8 cellular contexts compared by ENCODE assay signal in the genomic region with DNA sequence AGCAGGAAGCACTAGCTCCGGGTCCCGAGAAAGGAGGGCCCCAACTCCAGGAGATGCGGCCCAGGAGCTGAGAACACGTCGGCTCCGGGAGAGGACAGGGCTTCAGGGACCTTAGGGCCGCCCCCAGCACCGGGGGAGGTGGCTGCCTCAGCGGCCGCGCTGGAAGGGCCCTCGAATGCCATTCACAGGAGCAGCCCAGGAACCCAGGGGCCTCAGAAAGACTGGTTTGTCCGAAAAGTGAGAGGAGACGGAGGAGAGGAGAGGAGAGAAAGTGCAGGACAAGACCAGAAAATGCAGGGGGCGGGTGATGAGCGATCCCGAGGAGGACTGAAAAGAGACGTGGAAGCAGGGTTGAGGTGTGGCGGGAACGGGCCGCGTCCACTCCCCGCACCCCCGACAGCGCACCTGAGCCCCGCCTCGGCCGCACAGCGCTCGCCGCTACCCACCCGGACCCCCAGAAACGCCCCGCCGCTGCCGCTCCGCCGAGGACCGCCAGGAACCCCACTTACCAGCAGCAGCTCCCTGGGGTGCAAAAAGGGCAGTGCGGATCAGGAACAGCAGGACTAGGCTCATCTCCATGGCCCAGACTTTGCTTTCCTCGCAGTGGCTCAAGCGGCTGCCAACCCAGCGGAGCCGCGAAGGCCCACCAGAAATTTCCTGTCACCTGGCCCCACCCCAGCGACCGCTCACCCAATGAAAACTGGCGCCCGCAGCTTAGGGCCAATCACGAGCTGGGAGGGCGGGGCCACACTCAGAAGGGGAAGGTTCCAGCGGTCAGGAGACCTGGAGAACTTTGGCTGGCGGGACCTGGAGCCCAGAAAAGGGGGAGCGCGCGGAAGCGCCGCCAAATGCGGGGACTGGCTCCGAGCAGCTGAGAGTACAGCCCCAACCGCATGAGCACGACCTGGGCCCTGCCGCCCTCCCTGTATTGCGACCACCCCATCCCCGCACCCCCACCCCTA. TPM values are rescaled to one million over a fixed set of nuclear protein-coding genes. Genes with fewer than 3 reads are reported as not detected.
A peak's percentile ranks its signal among the peaks of the same experiment; 100 is the strongest.
DNase-seq lines count a peak whose midpoint lies in the region; ATAC-seq and TF ChIP-seq lines count a peak whose summit lies in the region.

No MANE protein-coding gene starts in this region.

- H4K8ac ChIP-seq in trophoblast cell (ENCODE audit: low read depth, low read length), result peak overlapping the region; percentile 3

- no peaks in the 10 kb centered on the region for H3K36me3 ChIP-seq in HUES6 (ENCODE audit: control insufficient read depth, insufficient read depth, low read length)
- H3K36me3 ChIP-seq in cardiac muscle cell, result no peaks in the 10 kb centered on the region
- no peaks in the 10 kb centered on the region for H3K36me3 ChIP-seq in trophoblast cell (ENCODE audit: control insufficient read depth in 1 of 2, insufficient read depth in 2 of 2, low read length in 2 of 2)
- peaks cover 0 to 15% (median 0%) of the 10 kb centered on the region in 3 donors for H3K36me3 ChIP-seq in tibial nerve

- no peak overlapping the region for H3K23ac ChIP-seq in trophoblast cell (ENCODE audit: low read length)

- H3K9ac ChIP-seq in HUES6 (ENCODE audit: low read length) (no peak overlapping the region), trophoblast cell (ENCODE audit: low read length) (no peak overlapping the region)

- H3K79me1 ChIP-seq in trophoblast cell (ENCODE audit: low read length), result peaks cover 2% of the 10 kb centered on the region

- peak in 1 of 2 donors; percentile 59 for TF ChIP-seq POLR2A in tibial nerve (IDR thresholded peaks at IDR 0.05)

- peak overlapping the region; percentile 94 for H3K4me3 Mint-ChIP-seq in activated naive CD8-positive, alpha-beta T cell treated with anti-CD3 and anti-CD28 coated beads for 36 hours

- no peak overlapping the region for H4K91ac ChIP-seq in trophoblast cell (ENCODE audit: low read depth, low read length)

- H2BK5ac ChIP-seq in trophoblast cell (ENCODE audit: low read depth, low read length, poor library complexity), result no peak overlapping the region

- H3K4me3 ChIP-seq in HUES6 (ENCODE audit: low read depth, low read length), result peak overlapping the region; percentile 66
- H3K4me3 ChIP-seq in cardiac muscle cell, result peak overlapping the region; percentile 28
- H3K4me3 ChIP-seq in trophoblast cell (ENCODE audit: low read depth, low read length), result peak overlapping the region; percentile 64
- H3K4me3 ChIP-seq in tibial nerve, result peak overlapping the region; percentile 68 to 91 (median 75)

- ATAC-seq in GM21367 (IDR thresholded peaks at IDR 0.05; ENCODE audit: unreplicated experiment) (peak; percentile 44), SK-N-SH treated with all-trans-retinoic acid at 6 μM for 48 hours (peak; percentile 81)

- peaks cover 12% of the 10 kb centered on the region; the same call in 1 of the 2 replicates for H3K4me1 ChIP-seq in HUES6 (ENCODE audit: control insufficient read depth, insufficient read depth, low read length)
- H3K4me1 ChIP-seq in cardiac muscle cell (ENCODE audit: low read depth), result no peaks in the 10 kb centered on the region
- peaks cover 12 to 14% of the 10 kb centered on the region in 2 experiments for H3K4me1 ChIP-seq in trophoblast cell (ENCODE audit: control insufficient read depth in 1 of 2, insufficient read depth in 2 of 2, low read length in 2 of 2)
- peaks cover 0 to 37% (median 18%) of the 10 kb centered on the region in 4 donors for H3K4me1 ChIP-seq in tibial nerve

- no peak overlapping the region for H3K18ac ChIP-seq in trophoblast cell (ENCODE audit: low read length)

- no peak overlapping the region for H3K4ac ChIP-seq in trophoblast cell (ENCODE audit: low read depth, low read length)

- peaks cover 29% of the 10 kb centered on the region for H3K4me1 Mint-ChIP-seq in activated naive CD8-positive, alpha-beta T cell treated with anti-CD3 and anti-CD28 coated beads for 36 hours

- H2BK12ac ChIP-seq in trophoblast cell (ENCODE audit: low read length), result no peak overlapping the region

- no peaks in the 10 kb centered on the region for H3K79me2 ChIP-seq in trophoblast cell (ENCODE audit: control insufficient read depth, insufficient read depth, low read length, poor library complexity)

- peak overlapping the region; percentile 50 for H2AFZ ChIP-seq in trophoblast cell (ENCODE audit: insufficient read depth, low read length, poor library complexity)

- no CpG with 5 or more reads among the region's 65 CpGs for WGBS in trophoblast cell (ENCODE audit: extremely low coverage, insufficient coverage, insufficient read length)
- 1% methylated on average over 43 to 52 of the region's 65 CpGs for WGBS in tibial nerve, 2 donors

- TF ChIP-seq EP300 in tibial nerve (IDR thresholded peaks at IDR 0.05), result peak; percentile 43 to 74

- H3K27ac Mint-ChIP-seq in activated naive CD8-positive, alpha-beta T cell treated with anti-CD3 and anti-CD28 coated beads for 36 hours, result peak overlapping the region; percentile 82

- H2AK5ac ChIP-seq in trophoblast cell (ENCODE audit: low read length), result no peak overlapping the region

- no peak for TF ChIP-seq CTCF in cardiac muscle cell (IDR thresholded peaks at IDR 0.05; ENCODE audit: low read depth, low read length)
- peak in 1 of 5 experiments; percentile 28 for TF ChIP-seq CTCF in tibial nerve (IDR thresholded peaks at IDR 0.05)

- H3K36me3 Mint-ChIP-seq in activated naive CD8-positive, alpha-beta T cell treated with anti-CD3 and anti-CD28 coated beads for 36 hours, result no peaks in the 10 kb centered on the region

- H3K9me3 ChIP-seq in HUES6 (ENCODE audit: control insufficient read depth, insufficient read depth, low read depth, low read length) (no peaks in the 10 kb centered on the region), cardiac muscle cell (ENCODE audit: low read depth) (no peaks in the 10 kb centered on the region), trophoblast cell (ENCODE audit: insufficient read depth, low read depth, low read length) (peaks cover 6% of the 10 kb centered on the region), tibial nerve (no peaks in the 10 kb centered on the region)

- H3K14ac ChIP-seq in trophoblast cell (ENCODE audit: low read length), result no peak overlapping the region

- no peak overlapping the region for H2BK120ac ChIP-seq in trophoblast cell (ENCODE audit: insufficient read depth, low read length, poor library complexity)

- no peaks in the 10 kb centered on the region for H3K9me3 Mint-ChIP-seq in activated naive CD8-positive, alpha-beta T cell treated with anti-CD3 and anti-CD28 coated beads for 36 hours

- DNase-seq in DMS 273 (lab: John Stamatoyannopoulos, UW; ENCODE audit: unreplicated experiment), result peak; percentile 97
- DNase-seq in activated naive CD8-positive, alpha-beta T cell treated with anti-CD3 and anti-CD28 coated beads for 36 hours, result peak; percentile 83
- DNase-seq in cardiac muscle cell (ENCODE audit: low read depth in 1 of 2, low spot score in 1 of 2), result peak; percentile 86 to 95
- DNase-seq in trophoblast cell, result peak; percentile 78 to 93
- DNase-seq in tibial nerve (ENCODE audit: low spot score in 2 of 2), result peak; percentile 95

- H4K12ac ChIP-seq in trophoblast cell (ENCODE audit: low read depth, low read length), result no peak overlapping the region

- no peak overlapping the region for H3K27ac ChIP-seq in HUES6 (ENCODE audit: low read depth, low read length)
- H3K27ac ChIP-seq in cardiac muscle cell, result no peak overlapping the region
- H3K27ac ChIP-seq in trophoblast cell (ENCODE audit: low read depth, low read length), result no peak overlapping the region
- peak overlapping the region; percentile 37 to 83 (median 47) for H3K27ac ChIP-seq in tibial nerve

- H3K27me3 ChIP-seq in HUES6 (ENCODE audit: control insufficient read depth, insufficient read depth, low read length), result peaks cover 78% of the 10 kb centered on the region
- H3K27me3 ChIP-seq in cardiac muscle cell, result peaks cover 69% of the 10 kb centered on the region
- peaks cover 16% of the 10 kb centered on the region for H3K27me3 ChIP-seq in trophoblast cell (ENCODE audit: insufficient read depth, low read length)
- H3K27me3 ChIP-seq in tibial nerve, result no peaks in the 10 kb centered on the region

- peak overlapping the region; percentile 68 for H3K4me2 ChIP-seq in trophoblast cell (ENCODE audit: low read length)

- H3K27me3 Mint-ChIP-seq in activated naive CD8-positive, alpha-beta T cell treated with anti-CD3 and anti-CD28 coated beads for 36 hours, result no peaks in the 10 kb centered on the region

TF ChIP-seq in SK-N-SH treated with all-trans-retinoic acid at 6 μM for 48 hours, 23 proteins besides CTCF, POLR2A, EP300 and RAD21 (continues in another document):
- TF ChIP-seq SNAI2 (CRISPR knock-in tag; IDR thresholded peaks at IDR 0.05) (no peak), ESRRG (CRISPR knock-in tag; IDR thresholded peaks at IDR 0.05) (no peak), CSDC2 (CRISPR knock-in tag; IDR thresholded peaks at IDR 0.05) (no peak), ZC3H10 (CRISPR knock-in tag; IDR thresholded peaks at IDR 0.05) (no peak), ZFP3 (CRISPR knock-in tag; IDR thresholded peaks at IDR 0.05) (no peak), ZFP30 (CRISPR knock-in tag; IDR thresholded peaks at IDR 0.05) (no peak)
- TF ChIP-seq, protein P1, sequence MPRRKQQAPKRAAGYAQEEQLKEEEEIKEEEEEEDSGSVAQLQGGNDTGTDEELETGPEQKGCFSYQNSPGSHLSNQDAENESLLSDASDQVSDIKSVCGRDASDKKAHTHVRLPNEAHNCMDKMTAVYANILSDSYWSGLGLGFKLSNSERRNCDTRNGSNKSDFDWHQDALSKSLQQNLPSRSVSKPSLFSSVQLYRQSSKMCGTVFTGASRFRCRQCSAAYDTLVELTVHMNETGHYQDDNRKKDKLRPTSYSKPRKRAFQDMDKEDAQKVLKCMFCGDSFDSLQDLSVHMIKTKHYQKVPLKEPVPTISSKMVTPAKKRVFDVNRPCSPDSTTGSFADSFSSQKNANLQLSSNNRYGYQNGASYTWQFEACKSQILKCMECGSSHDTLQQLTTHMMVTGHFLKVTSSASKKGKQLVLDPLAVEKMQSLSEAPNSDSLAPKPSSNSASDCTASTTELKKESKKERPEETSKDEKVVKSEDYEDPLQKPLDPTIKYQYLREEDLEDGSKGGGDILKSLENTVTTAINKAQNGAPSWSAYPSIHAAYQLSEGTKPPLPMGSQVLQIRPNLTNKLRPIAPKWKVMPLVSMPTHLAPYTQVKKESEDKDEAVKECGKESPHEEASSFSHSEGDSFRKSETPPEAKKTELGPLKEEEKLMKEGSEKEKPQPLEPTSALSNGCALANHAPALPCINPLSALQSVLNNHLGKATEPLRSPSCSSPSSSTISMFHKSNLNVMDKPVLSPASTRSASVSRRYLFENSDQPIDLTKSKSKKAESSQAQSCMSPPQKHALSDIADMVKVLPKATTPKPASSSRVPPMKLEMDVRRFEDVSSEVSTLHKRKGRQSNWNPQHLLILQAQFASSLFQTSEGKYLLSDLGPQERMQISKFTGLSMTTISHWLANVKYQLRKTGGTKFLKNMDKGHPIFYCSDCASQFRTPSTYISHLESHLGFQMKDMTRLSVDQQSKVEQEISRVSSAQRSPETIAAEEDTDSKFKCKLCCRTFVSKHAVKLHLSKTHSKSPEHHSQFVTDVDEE (CRISPR knock-in tag; IDR thresholded peaks at IDR 0.05), result no peak

RNA-seq across cellular contexts. Expression of a gene that starts 25.4 kb away (rescaled TPM):
- total RNA-seq in activated naive CD8-positive, alpha-beta T cell treated with anti-CD3 and anti-CD28 coated beads for 36 hours, result 100 to 1,000 TPM; 178 to 181 TPM
- total RNA-seq in cardiac muscle cell (0.78 and 1.5 TPM in 2 replicates), tibial nerve (100 to 1,000 TPM in 2 of 4 donors, 10 to 100 TPM in 2; 63.0 to 117 (median 101) TPM)
- polyA plus RNA-seq in cardiac muscle cell, result 0.29 and 0.84 TPM in 2 replicates
- 0.15 and 0.29 TPM in 2 replicates for polyA plus RNA-seq in trophoblast cell (2013)

Comparison
In these comparisons a context has a peak if more than half of its experiments do, and no peak if none do; other contexts are left out.
1. H3K27ac ChIP-seq: peak in tibial nerve (4 of 4); none in HUES6 (single experiment), cardiac muscle cell (single experiment) and trophoblast cell (single experiment).
2. RNA of a gene that starts 25.4 kb away (total RNA-seq): 178 to 181 TPM in activated naive CD8-positive, alpha-beta T cell treated with anti-CD3 and anti-CD28 coated beads for 36 hours and 63.0 to 117 TPM in tibial nerve; 0.78 to 1.5 TPM in cardiac muscle cell; every median in the first group is over 10 times any median in the second.
3. Peak in every context shown above with its lines, with median percentiles within 50 percentile points of each other: DNase-seq and H3K4me3 ChIP-seq.